Comparison of ENCODE assay signal across 8 cellular contexts in the genomic region with DNA sequence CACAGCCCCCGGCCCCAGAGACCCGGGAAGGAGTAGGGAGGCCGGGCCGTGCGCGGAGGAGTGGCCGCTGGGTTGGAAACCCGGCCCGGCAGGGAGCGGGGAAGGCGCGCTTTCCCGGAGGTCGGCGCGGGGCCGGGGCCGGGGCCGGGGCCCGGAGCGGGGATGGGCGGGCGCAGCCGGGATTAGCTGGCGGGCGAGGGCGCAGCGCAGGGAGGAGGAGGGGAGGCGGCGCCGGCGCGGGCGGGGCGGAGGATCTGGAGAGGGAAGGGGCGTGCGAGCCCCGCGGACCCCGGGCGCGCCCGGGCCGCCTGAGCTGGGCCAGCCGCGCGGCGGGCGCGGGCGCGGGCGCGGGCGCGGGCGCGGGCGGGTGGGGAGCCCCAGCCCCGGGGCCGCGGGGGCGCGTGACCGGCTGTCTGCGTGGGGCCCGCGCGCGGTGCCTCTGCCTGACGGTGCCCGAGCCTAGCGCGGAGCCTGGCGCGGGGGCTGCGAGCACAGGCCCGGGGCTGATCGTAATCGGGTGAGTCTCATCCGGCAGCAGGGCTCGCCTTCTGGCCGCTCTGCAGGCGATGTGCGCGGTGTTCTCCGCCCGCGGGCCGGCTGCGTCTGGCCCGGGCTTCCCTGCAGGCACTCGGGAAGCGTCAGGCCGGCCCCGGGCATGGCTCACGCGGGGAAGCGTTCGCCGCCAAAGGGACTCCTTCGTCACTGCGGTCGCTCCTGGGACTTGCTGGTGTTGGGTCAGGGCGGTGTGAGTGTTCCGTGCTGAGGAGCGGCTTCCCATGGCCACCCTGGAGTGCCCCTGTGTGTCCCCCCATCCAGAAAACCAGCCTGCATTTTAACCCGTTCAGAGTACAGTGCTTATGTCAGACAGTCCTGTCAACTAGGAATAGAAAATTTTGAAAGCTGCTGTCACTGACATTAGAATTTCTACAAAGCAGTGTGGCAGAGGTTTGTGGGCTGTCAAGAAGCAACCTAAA. TPM values are rescaled to one million over a fixed set of nuclear protein-coding genes. Genes with fewer than 3 reads are reported as not detected.
DNase-seq lines count a peak whose midpoint lies in the region; ATAC-seq lines count a peak whose summit lies in the region.

No MANE protein-coding gene starts in this region.

- DNase-seq in D341Med (ENCODE audit: low spot score) (peak; percentile 92), HuH-7.5 (ENCODE audit: low spot score) (peak; percentile 37), head of caudate nucleus (peak in 40 of 42 donors; percentile 39 to 80 (median 63)), occipital lobe (lab: John Stamatoyannopoulos, UW) (peak; percentile 68), NCI-H2081 treated with DMSO at 0.1 percent for 48 hours (lab: John Stamatoyannopoulos, UW) (no peak), GOT3 (lab: John Stamatoyannopoulos, UW) (no peak)

- H3K4me1 Mint-ChIP-seq in activated naive CD8-positive, alpha-beta T cell (ENCODE audit: low read depth), result peaks cover 9% of the 10 kb centered on the region

- H3K27ac Mint-ChIP-seq in activated naive CD8-positive, alpha-beta T cell, result no peak overlapping the region

- peaks cover 25% of the 10 kb centered on the region for H3K27me3 Mint-ChIP-seq in activated naive CD8-positive, alpha-beta T cell

- peak; percentile 42 for ATAC-seq in GM21360 (IDR thresholded peaks at IDR 0.05; ENCODE audit: unreplicated experiment)

- no peaks in the 10 kb centered on the region for H3K36me3 Mint-ChIP-seq in activated naive CD8-positive, alpha-beta T cell

- H3K9me3 Mint-ChIP-seq in activated naive CD8-positive, alpha-beta T cell (ENCODE audit: low read depth), result no peaks in the 10 kb centered on the region

- intact Hi-C loops in head of caudate nucleus (cut with DNase I), result no loop called here

- H3K4me3 Mint-ChIP-seq in activated naive CD8-positive, alpha-beta T cell, result peak overlapping the region; percentile 86

RNA-seq across cellular contexts. Expression of gene FAM149A, which starts 40.4 kb away (rescaled TPM):
- 38.8 TPM for total RNA-seq in occipital lobe

RNA-seq across cellular contexts. Expression of gene CYP4V2, which starts 46.5 kb away (rescaled TPM):
- 7.2 TPM for total RNA-seq in occipital lobe

Comparison
In these comparisons a context has a peak if more than half of its experiments do, and no peak if none do; other contexts are left out.
1. DNase-seq: peak in D341Med (single experiment), HuH-7.5 (single experiment), head of caudate nucleus (40 of 42) and occipital lobe (single experiment); none in NCI-H2081 treated with DMSO at 0.1 percent for 48 hours (single experiment) and GOT3 (single experiment).